8 cellular contexts compared by ENCODE assay signal in genomic region chr11:3849297-3849874, GRCh38. TPM values are rescaled to one million over a fixed set of nuclear protein-coding genes. Genes with fewer than 3 reads are reported as not detected.
DNase-seq lines count a peak whose midpoint lies in the region; ATAC-seq and TF ChIP-seq lines count a peak whose summit lies in the region.

No MANE protein-coding gene starts in this region.

- POLR2A ChIA-PET in AG04450 (lab: Yijun Ruan, JAX): interaction anchor here (1.2 to 1.3 kb wide), 2 partner anchors 41 to 224 kb away, joined by 3 to 10 read pairs; partner anchors contain the start of gene PGAP2

- no peaks in the 10 kb centered on the region for H4K20me1 ChIP-seq in osteoblast (ENCODE audit: insufficient read depth, low read length)

- H3K27ac ChIP-seq in AG04450 (ENCODE audit: low read depth, low read length): no peak overlapping the region
- no peak overlapping the region for H3K27ac ChIP-seq in osteoblast (ENCODE audit: low read depth, low read length)

- H3K9me3 ChIP-seq in AG04450 (ENCODE audit: control insufficient read depth, insufficient read depth, low read length): no peaks in the 10 kb centered on the region
- H3K9me3 ChIP-seq in osteoblast (ENCODE audit: low read depth, low read length): no peaks in the 10 kb centered on the region

- no peak for ATAC-seq in GM18858 (IDR thresholded peaks at IDR 0.05; ENCODE audit: unreplicated experiment)

- peaks cover 2% of the 10 kb centered on the region for H3K4me1 ChIP-seq in osteoblast (ENCODE audit: insufficient read depth, low read length)

- DNase-seq in AG04450 (ENCODE audit: low read depth, low spot score) (no peak), GM12864 (ENCODE audit: low read depth) (no peak), NCI-H146 treated with DMSO at 0.1 percent for 48 hours (lab: John Stamatoyannopoulos, UW; ENCODE audit: unreplicated experiment) (peak; percentile 36), fibroblast of mammary gland (ENCODE audit: low read depth) (peak; percentile 52), osteoblast (ENCODE audit: insufficient read length, low spot score, missing footprints) (peak; percentile 56), islet precursor cell (no peak)
- peak; percentile 35 for DNase-seq in activated CD4-positive, CD25-positive, alpha-beta regulatory T cell treated with anti-CD3 and anti-CD28 coated beads, Interleukin-2, amount 50 U/mL, for 72 hours

- H3K4me3 ChIP-seq in AG04450 (ENCODE audit: low read depth, low read length): no peak overlapping the region
- no peak overlapping the region for H3K4me3 ChIP-seq in GM12864 (ENCODE audit: low read depth, low read length)
- no peak overlapping the region for H3K4me3 ChIP-seq in fibroblast of mammary gland (ENCODE audit: control insufficient read depth, low read depth, low read length)
- H3K4me3 ChIP-seq in osteoblast (ENCODE audit: insufficient read depth, low read length): no peak overlapping the region

- TF ChIP-seq CTCF in AG04450 (IDR thresholded peaks at IDR 0.05; ENCODE audit: low read depth, low read length): peak; percentile 80
- peak; percentile 60 for TF ChIP-seq CTCF in GM12864 (IDR thresholded peaks at IDR 0.05; ENCODE audit: low read depth, low read length, missing control alignments)
- TF ChIP-seq CTCF in fibroblast of mammary gland (conservative IDR thresholded peaks at IDR 0.05; ENCODE audit: control insufficient read depth, insufficient read depth, low read depth, low read length): peak; percentile 80
- TF ChIP-seq CTCF in osteoblast (IDR thresholded peaks at IDR 0.05; ENCODE audit: extremely low read depth, low read depth, low read length): peak; percentile 76

- H3K4me2 ChIP-seq in osteoblast (ENCODE audit: insufficient read depth, low read length): no peak overlapping the region

- no peaks in the 10 kb centered on the region for H3K36me3 ChIP-seq in osteoblast (ENCODE audit: insufficient read depth, low read length)

- no peaks in the 10 kb centered on the region for H3K79me2 ChIP-seq in osteoblast (ENCODE audit: insufficient read depth, low read length)

- H2AFZ ChIP-seq in osteoblast (ENCODE audit: low read length): no peak overlapping the region

- CTCF ChIA-PET in AG04450 (lab: Charles Lee): interaction anchor here (0.6 to 27.6 kb wide), 58 partner anchors 9 to 269 kb away, joined by 3 to 1559 read pairs (median 5); partner anchors contain the start of genes NUP98, PGAP2 and RHOG

- H3K27me3 ChIP-seq in AG04450 (ENCODE audit: control insufficient read depth, insufficient read depth, low read length) (peaks cover 4% of the 10 kb centered on the region), osteoblast (ENCODE audit: insufficient read depth, low read length) (no peaks in the 10 kb centered on the region)

RNA-seq across cellular contexts. Expression of gene STIM1, which starts 6.1 kb away (rescaled TPM):
- polyA plus RNA-seq in AG04450 (2011; rRNA removed): 19.7 and 23.4 TPM in 2 replicates
- polyA minus RNA-seq in AG04450 (2011; rRNA and poly(A)+ RNA removed): 45.9 and 48.9 TPM in 2 replicates
- 57.5 and 57.9 TPM in 2 replicates for total RNA-seq in osteoblast

RNA-seq across cellular contexts. Expression of gene RHOG, which starts 8.6 kb away (rescaled TPM):
- 40.3 and 64.6 TPM in 2 replicates for polyA plus RNA-seq in AG04450 (2011; rRNA removed)
- polyA minus RNA-seq in AG04450 (2011; rRNA and poly(A)+ RNA removed): 74.9 and 104 TPM in 2 replicates
- 13.3 and 17.0 TPM in 2 replicates for total RNA-seq in osteoblast

RNA-seq across cellular contexts. Expression of gene PGAP2, which starts 41.0 kb away (rescaled TPM):
- polyA plus RNA-seq in AG04450 (2011; rRNA removed): 20.8 and 26.3 TPM in 2 replicates
- 20.9 and 24.8 TPM in 2 replicates for polyA minus RNA-seq in AG04450 (2011; rRNA and poly(A)+ RNA removed)
- total RNA-seq in osteoblast: 10.3 and 10.9 TPM in 2 replicates

RNA-seq across cellular contexts. Expression of gene NUP98, which starts 52.0 kb away (rescaled TPM):
- 90.7 and 101 TPM in 2 replicates for polyA plus RNA-seq in AG04450 (2011; rRNA removed)
- 243 and 306 TPM in 2 replicates for polyA minus RNA-seq in AG04450 (2011; rRNA and poly(A)+ RNA removed)
- total RNA-seq in osteoblast: 114 and 119 TPM in 2 replicates

Comparison
In these comparisons a context has a peak if more than half of its experiments do, and no peak if none do; other contexts are left out.
1. DNase-seq: peak in NCI-H146 treated with DMSO at 0.1 percent for 48 hours (single experiment), activated CD4-positive, CD25-positive, alpha-beta regulatory T cell treated with anti-CD3 and anti-CD28 coated beads, Interleukin-2, amount 50 U/mL, for 72 hours (single experiment), fibroblast of mammary gland (single experiment) and osteoblast (single experiment); none in AG04450 (single experiment), GM12864 (single experiment) and islet precursor cell (single experiment).
2. Peak in every context shown above with its lines, with median percentiles within 50 percentile points of each other: CTCF ChIP-seq.